8 cellular contexts compared by ENCODE assay signal in the genomic region with DNA sequence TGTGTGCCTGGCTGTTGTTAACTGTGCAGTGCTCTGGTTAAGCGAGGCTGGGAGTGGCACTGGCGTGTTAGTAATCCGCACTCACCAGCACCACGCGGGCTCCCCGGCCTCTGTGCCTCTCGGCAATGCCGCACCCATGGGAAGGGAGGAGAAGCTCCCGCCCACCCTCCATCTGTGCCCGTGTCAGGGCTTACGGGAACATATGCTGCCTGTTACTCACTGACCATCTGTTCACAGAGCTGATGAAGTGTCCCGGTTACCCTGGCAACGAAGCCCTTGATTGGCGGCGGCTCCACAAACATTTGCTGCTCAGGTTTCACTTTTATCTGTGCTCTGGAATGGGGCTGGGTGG.
DNase-seq lines count a peak whose midpoint lies in the region; TF ChIP-seq lines count a peak whose summit lies in the region.

No MANE protein-coding gene starts in this region.

- H3K14ac ChIP-seq in H9 (ENCODE audit: insufficient read depth, low read length) = 0 out of 2 replicates have a peak overlapping the region, but pooled peaks have one; percentile 10

- no peak overlapping the region for H3K9ac ChIP-seq in H9 (ENCODE audit: extremely low read depth, insufficient read length, low read length)

- H2BK120ac ChIP-seq in H9 (ENCODE audit: low read depth, low read length, poor library complexity, severe bottlenecking) = no peak overlapping the region

- WGBS in H9 (ENCODE audit: extremely low coverage, insufficient read length, low lambda C conversion rate) = no CpG with 5 or more reads among the region's 15 CpGs

- H4K20me1 ChIP-seq in H9 (ENCODE audit: control insufficient read depth, insufficient read depth, insufficient read length) = no peaks in the 10 kb centered on the region

- H3K4me1 ChIP-seq in H9 (ENCODE audit: insufficient read depth, low read length) = no peaks in the 10 kb centered on the region

- H3K79me2 ChIP-seq in H9 (ENCODE audit: insufficient read depth, low read length) = no peaks in the 10 kb centered on the region

- no peak overlapping the region for H2BK5ac ChIP-seq in H9 (ENCODE audit: insufficient read length, low read length)

- H2BK20ac ChIP-seq in H9 (ENCODE audit: low read depth, low read length, poor library complexity, severe bottlenecking) = no peak overlapping the region

- peak overlapping the region in 1 of 3 experiments; percentile 65; a peak in 1 of 7 replicates for H3K27ac Mint-ChIP-seq in H9

- H3K79me1 ChIP-seq in H9 (ENCODE audit: insufficient read depth, low read depth, low read length, poor library complexity, severe bottlenecking) = no peaks in the 10 kb centered on the region

- H3K18ac ChIP-seq in H9 (ENCODE audit: insufficient read length, low read depth, low read length) = peak overlapping the region; percentile 8

- H3K4ac ChIP-seq in H9 (ENCODE audit: low read depth, low read length) = no peak overlapping the region

- H2BK15ac ChIP-seq in H9 (ENCODE audit: low read depth, low read length) = no peak overlapping the region

- no peak overlapping the region for H4K5ac ChIP-seq in H9 (ENCODE audit: insufficient read length, low read depth, low read length)

- H3K27me3 Mint-ChIP-seq in H9 (ENCODE audit: low read depth) = peaks cover 6% of the 10 kb centered on the region

- no peak for TF ChIP-seq CTCF in GM12865 (IDR thresholded peaks at IDR 0.05; ENCODE audit: insufficient read depth, low read depth, low read length, missing control alignments)
- TF ChIP-seq CTCF in H9 (conservative IDR thresholded peaks at IDR 0.05) = no peak
- no peak for TF ChIP-seq CTCF in RWPE1 (conservative IDR thresholded peaks at IDR 0.05; ENCODE audit: low read depth)
- no peak for TF ChIP-seq CTCF in kidney epithelial cell (IDR thresholded peaks at IDR 0.05; ENCODE audit: insufficient read depth, low read length, poor library complexity, severe bottlenecking)

- no peak overlapping the region for H3K56ac ChIP-seq in H9 (ENCODE audit: insufficient read length, low read depth, low read length)

- no peak overlapping the region for H4K8ac ChIP-seq in H9 (replicated peaks; ENCODE audit: insufficient read length, low read depth, low read length)

- no peak overlapping the region for H4K91ac ChIP-seq in H9 (ENCODE audit: insufficient read length, low read depth, low read length)

- H3K9me3 ChIP-seq in H9 (ENCODE audit: control insufficient read depth, low read depth, low read length) = no peaks in the 10 kb centered on the region

- no peaks in the 10 kb centered on the region for H3K36me3 ChIP-seq in kidney epithelial cell (ENCODE audit: control insufficient read depth, insufficient read depth, low read length)

- peaks cover 16 to 33% of the 10 kb centered on the region in 2 experiments for H3K4me1 Mint-ChIP-seq in H9

- no peak overlapping the region for H3K4me2 ChIP-seq in H9 (ENCODE audit: insufficient read depth, insufficient read length, low read length)

- DNase-seq in GM12865 (ENCODE audit: low read depth) = peak; percentile 68
- peak; percentile 82 for DNase-seq in H9
- peak; percentile 100 for DNase-seq in M059J (ENCODE audit: low read depth)
- DNase-seq in RWPE1 (ENCODE audit: low spot score) = peak; percentile 98
- peak; percentile 98 for DNase-seq in cerebellar cortex (ENCODE audit: low spot score)
- DNase-seq in kidney epithelial cell (ENCODE audit: low read depth) = peak; percentile 100
- DNase-seq in stimulated activated CD4-positive, alpha-beta T cell treated with anti-CD3 and anti-CD28 coated beads, Interleukin-15, amount 100 ng/mL, for 48 hours (ENCODE audit: low read depth in 2 of 2) = peak; percentile 42 to 56
- no peak for DNase-seq in activated gamma-delta T cell (lab: John Stamatoyannopoulos, UW)

- no peak overlapping the region for H2AK5ac ChIP-seq in H9 (ENCODE audit: insufficient read length, low read length)

- POLR2A ChIA-PET in RWPE1 (lab: Yijun Ruan, JAX; ENCODE audit: low non-redundant PET) = no interaction called here

- H3K23ac ChIP-seq in H9 (ENCODE audit: insufficient read length, low read depth, low read length) = no peak overlapping the region

- H3K9me3 Mint-ChIP-seq in H9 = peaks cover 0 to 4% of the 10 kb centered on the region in 2 experiments; a peak in 3 of 5 replicates

- no peak overlapping the region for H2BK12ac ChIP-seq in H9 (ENCODE audit: insufficient read length, low read depth, low read length)

- H3T11ph ChIP-seq in H9 (ENCODE audit: low read length) = no peak overlapping the region

- no peaks in the 10 kb centered on the region for H3K27me3 ChIP-seq in H9 (ENCODE audit: insufficient read depth, low read length)
- H3K27me3 ChIP-seq in kidney epithelial cell (ENCODE audit: control insufficient read depth, insufficient read depth, low read length) = no peaks in the 10 kb centered on the region

- H3K23me2 ChIP-seq in H9 (ENCODE audit: insufficient read length, low read depth, low read length, poor library complexity, severe bottlenecking) = no peaks in the 10 kb centered on the region

- H3K4me3 ChIP-seq in GM12865 (ENCODE audit: low read depth, low read length) (no peak overlapping the region; the same call in 1 of the 2 replicates), kidney epithelial cell (ENCODE audit: low read depth, low read length) (no peak overlapping the region)

- no peak overlapping the region for H3K27ac ChIP-seq in H9 (ENCODE audit: insufficient read length, low read depth, low read length)
- peak overlapping the region; percentile 93 for H3K27ac ChIP-seq in RWPE1

- H3K36me3 Mint-ChIP-seq in H9 (ENCODE audit: insufficient read depth in 1 of 3, low read depth in 3 of 3) = peaks cover 0 to 9% (median 5%) of the 10 kb centered on the region in 3 experiments; a peak in 5 of 7 replicates

- CTCF ChIA-PET in RWPE1 (lab: Yijun Ruan, JAX) = interaction anchor here (0.7 kb wide), 1 partner anchor 32 kb away, joined by 4 read pairs; no protein-coding TSS in a partner anchor

- H2AFZ ChIP-seq in H9 (ENCODE audit: low read length) = no peak overlapping the region

- H3K4me3 Mint-ChIP-seq in H9 = no peak overlapping the region
